Comparison of ENCODE assay signal across 30 cellular contexts in genomic region chr2:206433201-206433600, GRCh38.
"Had no signal": no experiment of that assay in that cellular context is flagged by ENCODE, and none has a peak within 500 bp of the region (broad histone marks: within the 10 kb centered on the region; RNA-seq: fewer than 3 reads in every experiment).

No MANE protein-coding gene starts in this region.

- DNase-seq: activated B cell treated with CpG ODN at 0.5 μM for 24 hours; activated CD4-positive, alpha-beta memory T cell treated with anti-CD3 and anti-CD28 coated beads for 36 hours; activated CD4-positive, alpha-beta T cell treated with anti-CD3 and anti-CD28 coated beads for 4 hours; activated CD4-positive, alpha-beta T cell treated with anti-CD3 and anti-CD28 coated beads, Interleukin-2, amount 10 ng/mL, durations not matched to agents 24 days and 14 days; activated CD4-positive, alpha-beta T cell treated with anti-CD3 and anti-CD28 coated beads, Interleukin-2, amount 50 U/mL, for 1 hour; activated CD4-positive, alpha-beta T cell treated with anti-CD3 and anti-CD28 coated beads, Interleukin-2, amount 50 U/mL, for 4 hours; activated CD4-positive, CD25-positive, alpha-beta regulatory T cell treated with anti-CD3 and anti-CD28 coated beads, Interleukin-2, amount 50 U/mL, for 72 hours; activated CD8-positive, alpha-beta memory T cell treated with anti-CD3 and anti-CD28 coated beads, Interleukin-2, amount 50 U/mL, for 4 hours; activated CD8-positive, alpha-beta T cell treated with anti-CD3 and anti-CD28 coated beads for 36 hours; activated gamma-delta T cell; activated naive CD4-positive, alpha-beta T cell treated with anti-CD3 and anti-CD28 coated beads, Interleukin-2, amount 10 ng/mL, durations not matched to agents 7 days and 5 days; activated naive CD4-positive, alpha-beta T cell treated with Interleukin-2 at 50 U/mL for 16 hours; activated naive CD8-positive, alpha-beta T cell treated with anti-CD3 and anti-CD28 coated beads, Interleukin-2, amount 10 ng/mL, durations not matched to agents 7 days and 5 days; activated naive CD8-positive, alpha-beta T cell treated with anti-CD3 and anti-CD28 coated beads, Interleukin-2, amount 50 U/mL, for 24 hours; activated T-cell treated with anti-CD3 and anti-CD28 coated beads for 4 hours; activated T-cell treated with anti-CD3 and anti-CD28 coated beads, Interleukin-2, amount 50 U/mL, for 1 hour; activated T-cell treated with anti-CD3 and anti-CD28 coated beads, Interleukin-2, amount 50 U/mL, for 4 hours; activated T-cell treated with anti-CD3 and anti-CD28 coated beads, Interleukin-2, amount 50 U/mL, for 72 hours; amygdala; anterior cingulate cortex; caudate nucleus; cerebellar nuclear complex; T-helper 2 cell; T-helper 9 cell had no signal

- ATAC-seq: activated CD8-positive, alpha-beta T cell treated with anti-CD3 and anti-CD28 coated beads for 36 hours; activated naive CD8-positive, alpha-beta T cell treated with anti-CD3 and anti-CD28 coated beads, Interleukin-2, amount 50 U/mL, for 24 hours; activated T-cell treated with anti-CD3 and anti-CD28 coated beads, Interleukin-2, amount 50 U/mL, for 4 hours; activated T-cell treated with anti-CD3 and anti-CD28 coated beads, Interleukin-2, amount 50 U/mL, for 72 hours; activated T-helper 17 cell treated with anti-CD3 and anti-CD28 coated beads, Interleukin-2, amount 50 U/mL, for 72 hours had no signal

- FAIRE-seq: bronchial epithelial cell, TTC549 had no signal

- H3K27ac ChIP-seq: ascending aorta, cardiac muscle cell, VCaP had no signal

- H3K27me3 ChIP-seq: ascending aorta, cardiac muscle cell had no signal

- H3K4me1 ChIP-seq: ascending aorta had no signal

- H3K4me3 ChIP-seq: ascending aorta, cardiac muscle cell had no signal

- H3K9me3 ChIP-seq: ascending aorta had no signal
